ENCODE assay signal across 23 cellular contexts in the genomic region with DNA sequence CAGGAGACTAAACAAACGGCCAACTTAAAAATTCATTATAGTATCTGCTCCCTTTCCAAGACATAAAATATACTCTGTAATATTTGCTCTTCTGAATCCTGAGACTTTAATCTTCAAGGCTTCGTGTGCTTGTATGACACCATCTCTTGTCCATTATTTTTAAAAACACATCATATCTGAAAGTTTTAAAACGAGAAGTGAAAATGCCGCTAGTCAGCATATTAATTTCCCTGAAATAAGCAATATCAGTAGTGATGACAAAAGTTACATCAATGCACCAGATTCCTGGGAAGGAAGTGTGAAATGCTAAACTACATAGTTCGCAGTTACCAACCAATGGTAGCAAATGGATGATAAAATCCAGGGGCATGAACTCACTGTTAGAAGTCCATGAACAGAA.
"Had no signal": no experiment of that assay in that cellular context is flagged by ENCODE, and none has a peak within 500 bp of the region (broad histone marks: within the 10 kb centered on the region; RNA-seq: fewer than 3 reads in every experiment).

No MANE protein-coding gene starts in this region.

- H3K9me3 ChIP-seq: colonic mucosa, heart right ventricle, neutrophil, psoas muscle, sigmoid colon, stomach, thoracic aorta had no signal

- H3K4me1 ChIP-seq: colonic mucosa, heart right ventricle, psoas muscle, sigmoid colon, stomach had no signal

- DNase-seq: colonic mucosa; dorsolateral prefrontal cortex; effector CD8-positive, alpha-beta T cell; heart right ventricle; hypothalamus; kidney glomerular epithelial cell; mesendoderm; naive B cell; psoas muscle; retina; sigmoid colon; stimulated activated CD4-positive, alpha-beta T cell treated with anti-CD3 and anti-CD28 coated beads, Interleukin-2, amount 100 ng/mL, for 24 hours; stimulated activated CD4-positive, alpha-beta T cell treated with anti-CD3 and anti-CD28 coated beads, Interleukin-4, amount 100 ng/mL, for 4 hours; stimulated activated naive CD4-positive, alpha-beta T cell; stomach; substantia nigra had no signal

- H3K4me3 ChIP-seq: colonic mucosa, dorsolateral prefrontal cortex, heart right ventricle, psoas muscle, sigmoid colon, skin epidermis, stomach, thoracic aorta had no signal

- FAIRE-seq: endometrium, frontal cortex, islet of Langerhans had no signal

- H3K36me3 ChIP-seq: colonic mucosa, heart right ventricle, neutrophil, sigmoid colon, stomach, thoracic aorta had no signal

- ATAC-seq: esophagus mucosa, heart right ventricle, psoas muscle had no signal

- H3K27ac ChIP-seq: colonic mucosa, dorsolateral prefrontal cortex, heart right ventricle, neutrophil, psoas muscle, sigmoid colon, skin epidermis, stomach, thoracic aorta had no signal

- H3K27me3 ChIP-seq: colonic mucosa, neutrophil, sigmoid colon had no signal
